ENCODE assay signal across 1 cellular context in the genomic region with DNA sequence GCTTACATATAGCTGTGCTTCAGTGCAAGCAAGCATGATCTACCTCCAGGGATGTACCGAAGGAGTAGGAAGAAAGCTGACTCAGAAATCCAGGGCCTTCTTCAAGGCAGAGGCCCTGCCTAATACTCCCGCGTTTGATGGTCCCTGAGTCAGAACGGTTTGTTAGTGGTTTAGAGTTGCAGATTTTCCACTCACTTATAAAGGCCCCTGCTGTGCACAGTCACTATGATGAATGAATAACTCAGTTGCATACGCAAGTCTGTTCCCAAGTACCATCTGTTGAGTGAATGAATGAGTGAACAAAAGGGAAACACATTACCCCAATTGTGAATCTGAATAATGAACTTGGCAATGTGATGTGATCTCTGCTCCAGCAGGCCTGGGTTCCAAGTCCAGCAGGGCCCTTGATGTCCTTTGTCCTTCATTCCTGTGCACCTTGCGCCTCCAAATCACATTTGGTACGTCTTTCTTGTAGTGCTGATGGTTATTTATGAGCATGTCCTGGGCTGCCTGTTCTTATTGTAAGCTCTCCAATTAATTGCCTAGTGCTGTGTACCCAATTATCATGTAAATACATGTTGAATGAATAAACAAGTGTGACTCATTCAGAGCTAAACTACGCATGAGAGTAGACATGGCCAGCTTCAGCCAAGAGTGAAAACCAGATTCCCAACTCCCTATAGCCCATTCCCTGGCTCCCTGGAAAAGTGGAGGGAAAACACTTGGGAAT.
TF ChIP-seq lines count a peak whose summit lies in the region.

No MANE protein-coding gene starts in this region.

TF ChIP-seq in HEK293, 187 proteins besides CTCF, POLR2A, EP300 and RAD21 (continued from another document):
- TF ChIP-seq, protein P1, sequence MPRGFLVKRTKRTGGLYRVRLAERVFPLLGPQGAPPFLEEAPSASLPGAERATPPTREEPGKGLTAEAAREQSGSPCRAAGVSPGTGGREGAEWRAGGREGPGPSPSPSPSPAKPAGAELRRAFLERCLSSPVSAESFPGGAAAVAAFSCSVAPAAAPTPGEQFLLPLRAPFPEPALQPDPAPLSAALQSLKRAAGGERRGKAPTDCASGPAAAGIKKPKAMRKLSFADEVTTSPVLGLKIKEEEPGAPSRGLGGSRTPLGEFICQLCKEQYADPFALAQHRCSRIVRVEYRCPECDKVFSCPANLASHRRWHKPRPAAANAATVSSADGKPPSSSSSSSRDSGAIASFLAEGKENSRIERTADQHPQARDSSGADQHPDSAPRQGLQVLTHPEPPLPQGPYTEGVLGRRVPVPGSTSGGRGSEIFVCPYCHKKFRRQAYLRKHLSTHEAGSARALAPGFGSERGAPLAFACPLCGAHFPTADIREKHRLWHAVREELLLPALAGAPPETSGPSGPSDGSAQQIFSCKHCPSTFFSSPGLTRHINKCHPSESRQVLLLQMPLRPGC (tag by site-specific recombination; IDR thresholded peaks at IDR 0.05), result peak; percentile 92
- TF ChIP-seq ZBTB1 (tag by site-specific recombination; IDR thresholded peaks at IDR 0.05) (no peak), ZNF114 (tag by site-specific recombination; IDR thresholded peaks at IDR 0.05) (no peak), SCRT1 (tag by site-specific recombination; IDR thresholded peaks at IDR 0.05; ENCODE audit: borderline replicate concordance) (peak; percentile 10; the same call in 1 of the 2 replicates), ZNF549 (tag by site-specific recombination; IDR thresholded peaks at IDR 0.05) (no peak), ZNF560 (tag by site-specific recombination; IDR thresholded peaks at IDR 0.05; ENCODE audit: borderline replicate concordance) (no peak), BCL11B (tag by site-specific recombination; IDR thresholded peaks at IDR 0.05; ENCODE audit: low read depth) (no peak), SP7 (tag by site-specific recombination; IDR thresholded peaks at IDR 0.05) (peak; percentile 86), KLF10 (tag by site-specific recombination; IDR thresholded peaks at IDR 0.05) (peak; percentile 39; the same call in 1 of the 2 replicates), GLIS1 (tag by site-specific recombination; IDR thresholded peaks at IDR 0.05) (no peak)
- TF ChIP-seq, protein P2, sequence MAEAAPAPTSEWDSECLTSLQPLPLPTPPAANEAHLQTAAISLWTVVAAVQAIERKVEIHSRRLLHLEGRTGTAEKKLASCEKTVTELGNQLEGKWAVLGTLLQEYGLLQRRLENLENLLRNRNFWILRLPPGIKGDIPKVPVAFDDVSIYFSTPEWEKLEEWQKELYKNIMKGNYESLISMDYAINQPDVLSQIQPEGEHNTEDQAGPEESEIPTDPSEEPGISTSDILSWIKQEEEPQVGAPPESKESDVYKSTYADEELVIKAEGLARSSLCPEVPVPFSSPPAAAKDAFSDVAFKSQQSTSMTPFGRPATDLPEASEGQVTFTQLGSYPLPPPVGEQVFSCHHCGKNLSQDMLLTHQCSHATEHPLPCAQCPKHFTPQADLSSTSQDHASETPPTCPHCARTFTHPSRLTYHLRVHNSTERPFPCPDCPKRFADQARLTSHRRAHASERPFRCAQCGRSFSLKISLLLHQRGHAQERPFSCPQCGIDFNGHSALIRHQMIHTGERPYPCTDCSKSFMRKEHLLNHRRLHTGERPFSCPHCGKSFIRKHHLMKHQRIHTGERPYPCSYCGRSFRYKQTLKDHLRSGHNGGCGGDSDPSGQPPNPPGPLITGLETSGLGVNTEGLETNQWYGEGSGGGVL (tag by site-specific recombination; IDR thresholded peaks at IDR 0.05), result 0 out of 2 replicates have a peak, but pooled peaks have one; percentile 3
- TF ChIP-seq, protein P3, sequence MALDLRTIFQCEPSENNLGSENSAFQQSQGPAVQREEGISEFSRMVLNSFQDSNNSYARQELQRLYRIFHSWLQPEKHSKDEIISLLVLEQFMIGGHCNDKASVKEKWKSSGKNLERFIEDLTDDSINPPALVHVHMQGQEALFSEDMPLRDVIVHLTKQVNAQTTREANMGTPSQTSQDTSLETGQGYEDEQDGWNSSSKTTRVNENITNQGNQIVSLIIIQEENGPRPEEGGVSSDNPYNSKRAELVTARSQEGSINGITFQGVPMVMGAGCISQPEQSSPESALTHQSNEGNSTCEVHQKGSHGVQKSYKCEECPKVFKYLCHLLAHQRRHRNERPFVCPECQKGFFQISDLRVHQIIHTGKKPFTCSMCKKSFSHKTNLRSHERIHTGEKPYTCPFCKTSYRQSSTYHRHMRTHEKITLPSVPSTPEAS (tag by site-specific recombination; IDR thresholded peaks at IDR 0.05), result 0 out of 2 replicates have a peak, but pooled peaks have one; percentile 10
- TF ChIP-seq, protein P4, sequence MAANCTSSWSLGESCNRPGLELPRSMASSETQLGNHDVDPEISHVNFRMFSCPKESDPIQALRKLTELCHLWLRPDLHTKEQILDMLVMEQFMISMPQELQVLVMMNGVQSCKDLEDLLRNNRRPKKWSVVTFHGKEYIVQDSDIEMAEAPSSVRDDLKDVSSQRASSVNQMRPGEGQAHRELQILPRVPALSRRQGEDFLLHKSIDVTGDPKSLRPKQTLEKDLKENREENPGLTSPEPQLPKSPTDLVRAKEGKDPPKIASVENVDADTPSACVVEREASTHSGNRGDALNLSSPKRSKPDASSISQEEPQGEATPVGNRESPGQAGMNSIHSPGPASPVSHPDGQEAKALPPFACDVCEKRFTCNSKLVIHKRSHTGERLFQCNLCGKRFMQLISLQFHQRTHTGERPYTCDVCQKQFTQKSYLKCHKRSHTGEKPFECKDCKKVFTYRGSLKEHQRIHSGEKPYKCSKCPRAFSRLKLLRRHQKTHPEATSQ (tag by site-specific recombination; IDR thresholded peaks at IDR 0.05), result no peak
- TF ChIP-seq, protein P5, sequence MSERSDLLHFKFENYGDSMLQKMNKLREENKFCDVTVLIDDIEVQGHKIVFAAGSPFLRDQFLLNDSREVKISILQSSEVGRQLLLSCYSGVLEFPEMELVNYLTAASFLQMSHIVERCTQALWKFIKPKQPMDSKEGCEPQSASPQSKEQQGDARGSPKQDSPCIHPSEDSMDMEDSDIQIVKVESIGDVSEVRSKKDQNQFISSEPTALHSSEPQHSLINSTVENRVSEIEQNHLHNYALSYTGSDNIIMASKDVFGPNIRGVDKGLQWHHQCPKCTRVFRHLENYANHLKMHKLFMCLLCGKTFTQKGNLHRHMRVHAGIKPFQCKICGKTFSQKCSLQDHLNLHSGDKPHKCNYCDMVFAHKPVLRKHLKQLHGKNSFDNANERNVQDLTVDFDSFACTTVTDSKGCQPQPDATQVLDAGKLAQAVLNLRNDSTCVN (tag by site-specific recombination; optimal IDR thresholded peaks at IDR 0.05), result no peak
